23 cellular contexts compared by ENCODE assay signal in the genomic region with DNA sequence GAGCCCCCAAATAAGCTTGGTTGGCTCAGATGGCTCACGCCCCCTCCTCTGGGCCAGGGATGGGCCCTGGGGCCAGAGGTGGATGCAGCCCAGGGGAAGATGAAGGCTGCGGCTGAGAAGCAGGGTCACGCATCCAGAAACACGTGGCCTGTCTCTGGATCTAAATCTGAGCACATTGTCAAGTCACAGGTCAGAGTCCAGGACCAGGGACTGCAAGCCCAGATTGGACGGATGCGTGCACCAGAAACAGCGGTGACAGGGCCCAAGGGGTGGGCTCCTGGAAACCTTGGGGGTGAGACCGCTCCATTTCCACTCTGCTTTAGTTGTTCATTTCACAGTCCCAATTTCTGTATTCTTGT.
"Had no signal": no experiment of that assay in that cellular context is flagged by ENCODE, and none has a peak within 500 bp of the region (broad histone marks: within the 10 kb centered on the region; RNA-seq: fewer than 3 reads in every experiment).

No MANE protein-coding gene starts in this region.

- H3K4me3 ChIP-seq: coronary artery, dorsolateral prefrontal cortex, esophagus squamous epithelium, gastrocnemius medialis, heart right ventricle, left lung, lower lobe of right lung, mucosa of descending colon had no signal

- DNase-seq: dermis blood vessel endothelial cell; dorsolateral prefrontal cortex; effector CD4-positive, alpha-beta T cell; effector memory CD4-positive, alpha-beta T cell; esophagus squamous epithelium; foreskin fibroblast; foreskin melanocyte; gastrocnemius medialis; glutamatergic neuron; head of caudate nucleus; heart right ventricle; hippocampal formation; left cardiac atrium; left lung; left ventricle myocardium superior; lower lobe of right lung; mesenchymal stem cell; mucosa of descending colon had no signal

- H3K4me1 ChIP-seq: gastrocnemius medialis, heart right ventricle, left lung, lower lobe of right lung had no signal

- H3K36me3 Mint-ChIP-seq: mesothelial cell of epicardium had no signal

- FAIRE-seq: colon, endothelial cell of umbilical vein, islet of Langerhans had no signal

- H3K4me3 Mint-ChIP-seq: mesothelial cell of epicardium had no signal

- ATAC-seq: gastrocnemius medialis, heart right ventricle, left cardiac atrium, left lung, left ventricle myocardium superior, lower lobe of right lung, mucosa of descending colon had no signal

- H3K27ac Mint-ChIP-seq: mesothelial cell of epicardium had no signal

- H3K9me3 ChIP-seq: esophagus squamous epithelium, gastrocnemius medialis, left lung, lower lobe of right lung, mucosa of descending colon had no signal

- H3K27me3 ChIP-seq: dorsolateral prefrontal cortex, gastrocnemius medialis had no signal

- H3K27ac ChIP-seq: coronary artery, esophagus squamous epithelium, gastrocnemius medialis, heart right ventricle, left lung, lower lobe of right lung had no signal

- H3K36me3 ChIP-seq: esophagus squamous epithelium, gastrocnemius medialis, heart right ventricle, left lung, lower lobe of right lung had no signal
